In the genomic region with DNA sequence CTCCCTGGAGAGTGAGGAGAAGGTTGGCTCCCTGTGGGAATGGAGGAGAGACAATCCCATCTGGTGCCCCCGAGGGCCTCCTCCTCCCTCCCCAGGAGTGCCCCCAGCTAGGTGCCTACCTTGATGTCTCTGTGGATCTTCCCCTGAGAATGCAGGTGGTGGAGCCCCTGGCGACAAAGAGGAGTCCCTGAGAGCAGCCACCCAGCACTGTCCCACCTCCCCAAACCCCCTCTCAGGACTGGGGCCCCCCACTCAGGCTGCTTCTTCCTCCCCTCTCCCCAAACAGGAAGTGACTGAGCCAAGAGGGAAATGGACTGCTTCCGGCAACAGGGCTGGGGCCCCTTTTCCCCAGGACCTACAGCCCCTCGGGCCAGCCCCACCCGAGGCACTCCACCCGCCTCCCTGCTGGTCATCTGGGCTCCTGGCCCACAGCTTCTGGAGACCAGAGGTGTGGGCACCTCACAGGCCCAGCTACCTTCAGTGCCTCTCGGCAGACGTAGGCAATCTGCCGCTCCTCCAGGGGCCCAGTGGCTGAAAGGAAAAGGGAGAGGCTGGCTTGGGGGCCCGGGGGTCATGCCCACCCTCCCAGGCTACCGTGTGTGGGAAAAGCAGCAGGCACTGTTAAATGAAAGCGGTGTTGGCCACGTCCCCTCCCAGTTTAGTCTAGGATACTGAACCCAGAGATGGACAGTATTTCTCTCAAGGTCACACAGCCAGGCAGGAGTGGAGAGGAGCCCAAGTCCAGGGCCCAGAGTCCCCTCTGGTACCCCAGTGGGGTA, we compare ENCODE assay signal across 9 cellular contexts. TPM values are rescaled to one million over a fixed set of nuclear protein-coding genes. Genes with fewer than 3 reads are reported as not detected.
A peak's percentile ranks its signal among the peaks of the same experiment; 100 is the strongest.
DNase-seq lines count a peak whose midpoint lies in the region; ATAC-seq and TF ChIP-seq lines count a peak whose summit lies in the region.
"Had no signal": no experiment of that assay in that cellular context is flagged by ENCODE, and none has a peak within 500 bp of the region (broad histone marks: within the 10 kb centered on the region; RNA-seq: fewer than 3 reads in every experiment).

No MANE protein-coding gene starts in this region.

- TF ChIP-seq POLR2A in esophagus squamous epithelium (IDR thresholded peaks at IDR 0.05), result no peak
- no peak for TF ChIP-seq POLR2A in sigmoid colon (IDR thresholded peaks at IDR 0.05)

- DNase-seq in GM12864 (ENCODE audit: low read depth), result no peak
- DNase-seq in RWPE2 (ENCODE audit: low spot score), result no peak
- DNase-seq in esophagus squamous epithelium (lab: John Stamatoyannopoulos, UW), result no peak
- DNase-seq in sigmoid colon, result peak; percentile 64
- no peak for DNase-seq in midbrain (lab: John Stamatoyannopoulos, UW)
- DNase-seq in RKO (ENCODE audit: low spot score), result no peak
- DNase-seq in AML-193 (lab: John Stamatoyannopoulos, UW), result no peak
- DNase-seq: NCI-H510A had no signal

- TF ChIP-seq EP300 in sigmoid colon (IDR thresholded peaks at IDR 0.05), result no peak

- TF ChIP-seq CTCF in GM12864 (IDR thresholded peaks at IDR 0.05; ENCODE audit: low read depth, low read length, missing control alignments) (no peak), RWPE2 (IDR thresholded peaks at IDR 0.05; ENCODE audit: poor library complexity, severe bottlenecking) (no peak), esophagus squamous epithelium (IDR thresholded peaks at IDR 0.05) (no peak), sigmoid colon (IDR thresholded peaks at IDR 0.05) (no peak)

- peak overlapping the region; percentile 70 for H3K27ac ChIP-seq in RWPE2 (ENCODE audit: poor library complexity, severe bottlenecking)
- peak overlapping the region; percentile 56 to 92 (median 82) for H3K27ac ChIP-seq in esophagus squamous epithelium
- H3K27ac ChIP-seq in sigmoid colon, result peak overlapping the region; percentile 91 to 94 (median 93)

- H3K36me3 ChIP-seq in RWPE2 (ENCODE audit: low read depth), result peaks cover 18% of the 10 kb centered on the region
- H3K36me3 ChIP-seq in esophagus squamous epithelium, result peaks cover 2 to 39% (median 8%) of the 10 kb centered on the region in 3 donors
- H3K36me3 ChIP-seq in sigmoid colon, result peaks cover 4 to 36% (median 16%) of the 10 kb centered on the region in 4 donors

- H3K4me1 ChIP-seq in RWPE2 (ENCODE audit: insufficient read depth, poor library complexity, severe bottlenecking) (peaks cover 5% of the 10 kb centered on the region), esophagus squamous epithelium (peaks cover 21 to 37% (median 24%) of the 10 kb centered on the region in 3 donors), sigmoid colon (peaks cover 0 to 27% (median 22%) of the 10 kb centered on the region in 4 donors)

- WGBS in esophagus squamous epithelium, 2 donors, result 21% methylated on average over 4 of the region's 13 CpGs; no CpG with 5 or more reads in 1 of the 2 donors
- 40 to 60% methylated on average over 13 of the region's 13 CpGs for WGBS in sigmoid colon, 2 donors

- H3K4me3 ChIP-seq in GM12864 (ENCODE audit: low read depth, low read length) (peak overlapping the region; percentile 91), RWPE2 (ENCODE audit: severe bottlenecking) (no peak overlapping the region), esophagus squamous epithelium (peak overlapping the region in 3 of 4 donors; percentile 57 to 78 (median 63)), sigmoid colon (peak overlapping the region in 2 of 4 donors; percentile 72 to 80)

- ATAC-seq in RWPE2 (ENCODE audit: low read depth) (no peak), HG02623 (IDR thresholded peaks at IDR 0.05; ENCODE audit: unreplicated experiment) (no peak)

- H3K27me3 ChIP-seq in RWPE2 (ENCODE audit: insufficient read depth, poor library complexity, severe bottlenecking) (no peaks in the 10 kb centered on the region), esophagus squamous epithelium (no peaks in the 10 kb centered on the region), sigmoid colon (no peaks in the 10 kb centered on the region)

- no peaks in the 10 kb centered on the region for H3K9me3 ChIP-seq in RWPE2 (ENCODE audit: severe bottlenecking)
- no peaks in the 10 kb centered on the region for H3K9me3 ChIP-seq in esophagus squamous epithelium
- H3K9me3 ChIP-seq in sigmoid colon, result no peaks in the 10 kb centered on the region

- intact Hi-C loops in esophagus squamous epithelium (cut with DNase I), result no loop called here
- intact Hi-C loops in sigmoid colon (cut with DNase I), result no loop called here

RNA-seq across cellular contexts. Expression of a gene that starts 1.2 kb away (rescaled TPM):
- total RNA-seq in esophagus squamous epithelium (1 to 10 TPM; 3.6 to 9.0 (median 6.1) TPM), sigmoid colon (10 to 100 TPM; 11.5 to 23.5 (median 16.6) TPM)
- polyA plus RNA-seq in sigmoid colon, result 10 to 100 TPM in 2 of 3 donors, 1 to 10 TPM in 1; 9.0 to 19.8 (median 11.1) TPM

RNA-seq across cellular contexts. Expression of a gene that starts 8.6 kb away (rescaled TPM):
- total RNA-seq in esophagus squamous epithelium (10 to 100 TPM; 14.9 to 23.3 (median 17.0) TPM), sigmoid colon (10 to 100 TPM in 1 of 4 donors, 1 to 10 TPM in 3; 6.8 to 12.7 (median 8.8) TPM)
- 10 to 100 TPM in 2 of 3 donors, 1 to 10 TPM in 1; 9.0 to 26.1 (median 10.9) TPM for polyA plus RNA-seq in sigmoid colon

RNA-seq across cellular contexts. Expression of a gene that starts 23.4 kb away (rescaled TPM):
- total RNA-seq in esophagus squamous epithelium (100 to 1,000 TPM; 136 to 292 (median 223) TPM), sigmoid colon (100 to 1,000 TPM; 185 to 381 (median 294) TPM)
- 100 to 1,000 TPM in 1 of 3 donors, 10 to 100 TPM in 2; 36.5 to 126 (median 43.2) TPM for polyA plus RNA-seq in sigmoid colon

RNA-seq across cellular contexts. Expression of a gene that starts 42.0 kb away (rescaled TPM):
- under 1 TPM; 0.27 to 0.95 (median 0.39) TPM for total RNA-seq in esophagus squamous epithelium
- 10 to 100 TPM; 10.5 to 42.1 (median 27.1) TPM for total RNA-seq in sigmoid colon
- polyA plus RNA-seq in sigmoid colon, result 1 to 10 TPM in 2 of 3 donors, under 1 TPM in 1; 0.23 to 2.1 (median 1.8) TPM

RNA-seq across cellular contexts. Expression of a gene that starts 42.7 kb away (rescaled TPM):
- total RNA-seq in esophagus squamous epithelium, result 10 to 100 TPM; 16.4 to 48.5 (median 25.0) TPM
- under 1 TPM in 3 of 4 donors, not detected in 1; 0.16 to 0.83 (median 0.36) TPM for total RNA-seq in sigmoid colon
- polyA plus RNA-seq in sigmoid colon, result 10 to 100 TPM; 19.8 to 39.8 (median 20.8) TPM
